ENCODE assay signal across 9 cellular contexts in genomic region chr20:48789185-48789668, GRCh38.
A peak's percentile ranks its signal among the peaks of the same experiment; 100 is the strongest.
DNase-seq lines count a peak whose midpoint lies in the region; ATAC-seq and TF ChIP-seq lines count a peak whose summit lies in the region.
"Had no signal": no experiment of that assay in that cellular context is flagged by ENCODE, and none has a peak within 500 bp of the region (broad histone marks: within the 10 kb centered on the region; RNA-seq: fewer than 3 reads in every experiment).

No MANE protein-coding gene starts in this region.

- DNase-seq in activated T-cell treated with anti-CD3 and anti-CD28 coated beads, Interleukin-2, amount 50 U/mL, for 24 hours: no peak
- DNase-seq in activated T-cell treated with anti-CD3 and anti-CD28 coated beads for 4 hours (no peak), DMS79 treated with DMSO at 0.1 percent for 48 hours (lab: John Stamatoyannopoulos, UW) (no peak)
- DNase-seq in stimulated activated effector memory CD8-positive, alpha-beta T cell treated with anti-CD3 and anti-CD28 coated beads, Interleukin-12 subunit alpha, Interleukin-12 subunit beta, amount 100 ng/mL, for 72 hours (ENCODE audit: low spot score in 2 of 2): peak in 1 of 2 donors; percentile 60
- DNase-seq: NCI-H1694 had no signal

- TF ChIP-seq POLR2A in Raji (IDR thresholded peaks at IDR 0.05; ENCODE audit: insufficient read depth, low read depth, low read length): 0 out of 2 replicates have a peak, but pooled peaks have one; percentile 0

- peak overlapping the region; percentile 84 for H3K27ac Mint-ChIP-seq in activated T-cell treated with anti-CD3 and anti-CD28 coated beads, Interleukin-2, amount 50 U/mL, for 24 hours
- peak overlapping the region; percentile 93 for H3K27ac Mint-ChIP-seq in stimulated activated effector memory CD8-positive, alpha-beta T cell treated with anti-CD3 and anti-CD28 coated beads, Interleukin-12 subunit alpha, Interleukin-12 subunit beta, amount 100 ng/mL, for 72 hours

- no peaks in the 10 kb centered on the region for H3K27me3 Mint-ChIP-seq in activated T-cell treated with anti-CD3 and anti-CD28 coated beads, Interleukin-2, amount 50 U/mL, for 24 hours

- no peaks in the 10 kb centered on the region for H3K9me3 Mint-ChIP-seq in activated T-cell treated with anti-CD3 and anti-CD28 coated beads, Interleukin-2, amount 50 U/mL, for 24 hours
- no peaks in the 10 kb centered on the region for H3K9me3 Mint-ChIP-seq in stimulated activated effector memory CD8-positive, alpha-beta T cell treated with anti-CD3 and anti-CD28 coated beads, Interleukin-12 subunit alpha, Interleukin-12 subunit beta, amount 100 ng/mL, for 72 hours

- peaks cover 60% of the 10 kb centered on the region for H3K4me1 Mint-ChIP-seq in activated T-cell treated with anti-CD3 and anti-CD28 coated beads, Interleukin-2, amount 50 U/mL, for 24 hours (ENCODE audit: low read depth)
- H3K4me1 Mint-ChIP-seq in stimulated activated effector memory CD8-positive, alpha-beta T cell treated with anti-CD3 and anti-CD28 coated beads, Interleukin-12 subunit alpha, Interleukin-12 subunit beta, amount 100 ng/mL, for 72 hours: peaks cover 5% of the 10 kb centered on the region

- peaks cover 8% of the 10 kb centered on the region for H3K36me3 Mint-ChIP-seq in activated T-cell treated with anti-CD3 and anti-CD28 coated beads, Interleukin-2, amount 50 U/mL, for 24 hours (ENCODE audit: low read depth)
- H3K36me3 Mint-ChIP-seq in stimulated activated effector memory CD8-positive, alpha-beta T cell treated with anti-CD3 and anti-CD28 coated beads, Interleukin-12 subunit alpha, Interleukin-12 subunit beta, amount 100 ng/mL, for 72 hours: peaks cover 61% of the 10 kb centered on the region

- no peak overlapping the region for H3K4me3 Mint-ChIP-seq in activated T-cell treated with anti-CD3 and anti-CD28 coated beads, Interleukin-2, amount 50 U/mL, for 24 hours
- H3K4me3 Mint-ChIP-seq in stimulated activated effector memory CD8-positive, alpha-beta T cell treated with anti-CD3 and anti-CD28 coated beads, Interleukin-12 subunit alpha, Interleukin-12 subunit beta, amount 100 ng/mL, for 72 hours: peak overlapping the region; percentile 53

- ATAC-seq in HG02678 (IDR thresholded peaks at IDR 0.05; ENCODE audit: unreplicated experiment): peak; percentile 17
- ATAC-seq in stimulated activated effector memory CD8-positive, alpha-beta T cell treated with anti-CD3 and anti-CD28 coated beads, Interleukin-12 subunit alpha, Interleukin-12 subunit beta, amount 100 ng/mL, for 72 hours: peak; percentile 88
- ATAC-seq in GM19351 (IDR thresholded peaks at IDR 0.05; ENCODE audit: unreplicated experiment): no peak
- no peak for ATAC-seq in GM21786 (IDR thresholded peaks at IDR 0.05; ENCODE audit: unreplicated experiment)

Comparison
In these comparisons a context has a peak if more than half of its experiments do, and no peak if none do; other contexts are left out.
1. ATAC-seq: peak in HG02678 (single experiment) and stimulated activated effector memory CD8-positive, alpha-beta T cell treated with anti-CD3 and anti-CD28 coated beads, Interleukin-12 subunit alpha, Interleukin-12 subunit beta, amount 100 ng/mL, for 72 hours (single experiment); none in GM19351 (single experiment) and GM21786 (single experiment).